8 cellular contexts compared by ENCODE assay signal in genomic region chr5:83076742-83077661, GRCh38. TPM values are rescaled to one million over a fixed set of nuclear protein-coding genes. Genes with fewer than 3 reads are reported as not detected.
A peak's percentile ranks its signal among the peaks of the same experiment; 100 is the strongest.
DNase-seq lines count a peak whose midpoint lies in the region; ATAC-seq and TF ChIP-seq lines count a peak whose summit lies in the region.

Gene TMEM167A (minus strand): TSS chr5:83077394. CDS start chr5:83077323, 71 bp downstream.
Gene XRCC4 (plus strand): TSS chr5:83077547. CDS start chr5:83104920, 27,373 bp downstream.

- peak within 1 kb of the TSS; percentile 86 for H3K4me3 ChIP-seq in GM12875 (ENCODE audit: low read depth, low read length)
- peak within 1 kb of the TSS; percentile 96 for H3K4me3 ChIP-seq in adipocyte (ENCODE audit: low read length)
- peak within 1 kb of the TSS; percentile 86 for H3K4me3 ChIP-seq in cardiac muscle cell
- H3K4me3 ChIP-seq in parathyroid adenoma (ENCODE audit: low read depth, low read length) = peak within 1 kb of the TSS; percentile 91
- H3K4me3 ChIP-seq in tibial nerve = peak within 1 kb of the TSS; percentile 65 to 82 (median 74)

- H3K27me3 ChIP-seq in adipocyte (replicated peaks; ENCODE audit: control insufficient read depth, insufficient read depth, low read length) = no peaks in the 10 kb centered on the region
- no peaks in the 10 kb centered on the region for H3K27me3 ChIP-seq in cardiac muscle cell
- H3K27me3 ChIP-seq in parathyroid adenoma (ENCODE audit: control insufficient read depth, insufficient read depth, low read length) = no peaks in the 10 kb centered on the region
- H3K27me3 ChIP-seq in tibial nerve = no peaks in the 10 kb centered on the region

- 1% methylated on average over 35 to 42 of the region's 44 CpGs for WGBS in tibial nerve, 2 donors

- peak within 1 kb of the TSS; percentile 91 for H3K27ac ChIP-seq in cardiac muscle cell
- peak within 1 kb of the TSS; percentile 61 for H3K27ac ChIP-seq in parathyroid adenoma
- peak within 1 kb of the TSS; percentile 36 to 95 (median 86) for H3K27ac ChIP-seq in tibial nerve

- peak; percentile 98 for DNase-seq in NCI-H1436 (lab: John Stamatoyannopoulos, UW)
- DNase-seq in T follicular helper cell (ENCODE audit: low read depth) = peak; percentile 89
- DNase-seq in adipocyte (ENCODE audit: low read depth) = peak; percentile 100
- peak; percentile 99 for DNase-seq in cardiac muscle cell (ENCODE audit: low read depth in 1 of 2, low spot score in 1 of 2)
- DNase-seq in tibial nerve (ENCODE audit: low spot score in 2 of 2) = peak; percentile 92 to 93

- H3K9ac ChIP-seq in adipocyte (ENCODE audit: low read length) = peak within 1 kb of the TSS; percentile 97
- peak within 1 kb of the TSS; percentile 16 for H3K9ac ChIP-seq in parathyroid adenoma

- TF ChIP-seq POLR2A in tibial nerve (IDR thresholded peaks at IDR 0.05) = peak; percentile 60 to 69

- H2AFZ ChIP-seq in parathyroid adenoma = peak within 1 kb of the TSS; percentile 98

- H3K9me3 ChIP-seq in adipocyte (ENCODE audit: control insufficient read depth, low read length) (no peaks in the 10 kb centered on the region), cardiac muscle cell (ENCODE audit: low read depth) (no peaks in the 10 kb centered on the region), parathyroid adenoma (ENCODE audit: control insufficient read depth, low read length) (no peaks in the 10 kb centered on the region), tibial nerve (no peaks in the 10 kb centered on the region)

- peak; percentile 30 to 93 for TF ChIP-seq EP300 in tibial nerve (IDR thresholded peaks at IDR 0.05)

- TF ChIP-seq CTCF in GM12875 (IDR thresholded peaks at IDR 0.05; ENCODE audit: borderline replicate concordance, insufficient read depth, low read depth, low read length) (no peak), cardiac muscle cell (IDR thresholded peaks at IDR 0.05; ENCODE audit: low read depth, low read length) (no peak), parathyroid adenoma (IDR thresholded peaks at IDR 0.05) (no peak), tibial nerve (IDR thresholded peaks at IDR 0.05) (peak in 1 of 5 experiments; percentile 29)

- peak; percentile 99 for ATAC-seq in HG02798 (IDR thresholded peaks at IDR 0.05; ENCODE audit: poor library complexity, unreplicated experiment)

- H3K4me1 ChIP-seq in adipocyte (ENCODE audit: control insufficient read depth, insufficient read depth, low read length) (peaks cover 43% of the 10 kb centered on the region), cardiac muscle cell (ENCODE audit: low read depth) (peaks cover 7% of the 10 kb centered on the region), parathyroid adenoma (no peaks in the 10 kb centered on the region), tibial nerve (peaks cover 0 to 51% (median 8%) of the 10 kb centered on the region in 4 donors)

- peaks cover 38% of the 10 kb centered on the region for H3K79me2 ChIP-seq in parathyroid adenoma

- peak within 1 kb of the TSS; percentile 70 for H3K4me2 ChIP-seq in parathyroid adenoma (ENCODE audit: low read length)

- no peaks in the 10 kb centered on the region for H3K36me3 ChIP-seq in adipocyte (ENCODE audit: control insufficient read depth, insufficient read depth, low read length, severe bottlenecking)
- H3K36me3 ChIP-seq in cardiac muscle cell = no peaks in the 10 kb centered on the region
- no peaks in the 10 kb centered on the region for H3K36me3 ChIP-seq in parathyroid adenoma (ENCODE audit: control insufficient read depth, insufficient read depth, low read length)
- H3K36me3 ChIP-seq in tibial nerve = no peaks in the 10 kb centered on the region

RNA-seq across cellular contexts. Expression of gene TMEM167A, which starts in this region (rescaled TPM):
- total RNA-seq in cardiac muscle cell = 55.8 and 66.7 TPM in 2 replicates
- 105 and 143 TPM in 2 replicates for polyA plus RNA-seq in cardiac muscle cell
- 10 to 100 TPM; 27.8 to 44.6 (median 35.4) TPM for total RNA-seq in tibial nerve

RNA-seq across cellular contexts. Expression of gene XRCC4, which starts in this region (rescaled TPM):
- total RNA-seq in cardiac muscle cell (9.7 and 10.1 TPM in 2 replicates), tibial nerve (10 to 100 TPM in 1 of 4 donors, 1 to 10 TPM in 3; 3.1 to 11.7 (median 8.2) TPM)
- 19.2 and 19.7 TPM in 2 replicates for polyA plus RNA-seq in cardiac muscle cell

Comparison
In these comparisons a context has a peak if more than half of its experiments do, and no peak if none do; other contexts are left out.
1. Peak in every context shown above with its lines: DNase-seq, ATAC-seq, H3K4me3 ChIP-seq and H3K27ac ChIP-seq.